1 cellular context compared by ENCODE assay signal in the genomic region with DNA sequence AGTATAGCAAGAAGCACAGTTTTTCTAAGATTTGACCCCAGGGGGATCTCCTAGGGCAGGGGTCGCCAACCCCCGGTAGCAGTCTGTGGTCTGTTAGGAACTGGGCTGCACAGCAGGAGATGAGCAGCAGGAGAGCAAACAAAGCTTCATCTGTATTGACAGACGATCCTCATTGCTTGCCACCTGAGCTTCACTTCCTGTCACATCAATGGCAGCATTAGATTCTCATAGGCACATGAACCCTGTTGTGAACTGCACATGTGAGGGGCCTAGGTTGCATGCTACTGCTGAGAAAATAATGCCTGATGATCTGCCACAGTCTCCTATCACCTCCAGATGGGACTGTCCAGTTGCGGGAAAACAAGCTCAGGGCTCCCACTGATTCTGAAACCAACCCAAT.
TF ChIP-seq lines count a peak whose summit lies in the region.

No MANE protein-coding gene starts in this region.

TF ChIP-seq in HepG2, 621 proteins besides CTCF, POLR2A, EP300 and RAD21 (continued from another document and continues in another):
- TF ChIP-seq IRF2 (CRISPR knock-in tag; IDR thresholded peaks at IDR 0.05) (peak; percentile 71), ZFY (CRISPR knock-in tag; IDR thresholded peaks at IDR 0.05) (0 out of 2 replicates have a peak, but pooled peaks have one; percentile 39), KLF13 (CRISPR knock-in tag; IDR thresholded peaks at IDR 0.05) (no peak), ZNF879 (CRISPR knock-in tag; IDR thresholded peaks at IDR 0.05) (no peak), GABPA (IDR thresholded peaks at IDR 0.05; ENCODE audit: low read depth, low read length) (no peak), GABPA (CRISPR knock-in tag; IDR thresholded peaks at IDR 0.05; ENCODE audit: low read depth) (peak; percentile 82), MTF2 (CRISPR knock-in tag; IDR thresholded peaks at IDR 0.05; ENCODE audit: borderline replicate concordance) (no peak), ZNF777 (CRISPR knock-in tag; IDR thresholded peaks at IDR 0.05) (no peak), ZSCAN12 (CRISPR knock-in tag; IDR thresholded peaks at IDR 0.05) (no peak), TBX3 (IDR thresholded peaks at IDR 0.05; ENCODE audit: borderline replicate concordance) (no peak), CREB1 (IDR thresholded peaks at IDR 0.05) (no peak), CREB1 (CRISPR knock-in tag; IDR thresholded peaks at IDR 0.05) (no peak), PPARG (CRISPR knock-in tag; conservative IDR thresholded peaks at IDR 0.05) (peak; percentile 55; the same call in 1 of the 2 replicates), NONO (IDR thresholded peaks at IDR 0.05) (no peak), NONO (CRISPR knock-in tag; conservative IDR thresholded peaks at IDR 0.05) (0 out of 2 replicates have a peak, but pooled peaks have one; percentile 37), SP140L (CRISPR knock-in tag; IDR thresholded peaks at IDR 0.05; ENCODE audit: borderline replicate concordance) (no peak), DRAP1 (CRISPR knock-in tag; IDR thresholded peaks at IDR 0.05) (peak; percentile 39; the same call in 1 of the 2 replicates), CENPBD1 (CRISPR knock-in tag; IDR thresholded peaks at IDR 0.05; ENCODE audit: borderline replicate concordance, low read depth) (no peak), THAP11 (CRISPR knock-in tag; IDR thresholded peaks at IDR 0.05) (peak; percentile 52; the same call in 1 of the 2 replicates), PLRG1 (conservative IDR thresholded peaks at IDR 0.05) (no peak), ZFP90 (CRISPR knock-in tag; IDR thresholded peaks at IDR 0.05; ENCODE audit: borderline replicate concordance) (no peak), HDAC6 (IDR thresholded peaks at IDR 0.05; ENCODE audit: low read depth, low read length) (no peak), TSC22D2 (CRISPR knock-in tag; IDR thresholded peaks at IDR 0.05; ENCODE audit: borderline replicate concordance) (no peak), DMAP1 (CRISPR knock-in tag; IDR thresholded peaks at IDR 0.05) (no peak), ZIK1 (CRISPR knock-in tag; IDR thresholded peaks at IDR 0.05; ENCODE audit: borderline replicate concordance, low read depth) (no peak), MAX (IDR thresholded peaks at IDR 0.05) (peak; percentile 95), SMARCC2 (IDR thresholded peaks at IDR 0.05) (no peak), RBM22 (optimal IDR thresholded peaks at IDR 0.05; ENCODE audit: low read length) (no peak), U2AF2 (IDR thresholded peaks at IDR 0.05; ENCODE audit: low read depth, low read length) (no peak), TAF1 (CRISPR knock-in tag; IDR thresholded peaks at IDR 0.05) (no peak), CCAR2 (optimal IDR thresholded peaks at IDR 0.05; ENCODE audit: low read depth, low read length) (no peak), ZNF7 (CRISPR knock-in tag; IDR thresholded peaks at IDR 0.05) (no peak; the same call in 1 of the 2 replicates), ZNF678 (CRISPR knock-in tag; IDR thresholded peaks at IDR 0.05) (no peak), SPEN (CRISPR knock-in tag; IDR thresholded peaks at IDR 0.05; ENCODE audit: low read depth) (peak; percentile 57; the same call in 1 of the 2 replicates)
- TF ChIP-seq, protein P1, sequence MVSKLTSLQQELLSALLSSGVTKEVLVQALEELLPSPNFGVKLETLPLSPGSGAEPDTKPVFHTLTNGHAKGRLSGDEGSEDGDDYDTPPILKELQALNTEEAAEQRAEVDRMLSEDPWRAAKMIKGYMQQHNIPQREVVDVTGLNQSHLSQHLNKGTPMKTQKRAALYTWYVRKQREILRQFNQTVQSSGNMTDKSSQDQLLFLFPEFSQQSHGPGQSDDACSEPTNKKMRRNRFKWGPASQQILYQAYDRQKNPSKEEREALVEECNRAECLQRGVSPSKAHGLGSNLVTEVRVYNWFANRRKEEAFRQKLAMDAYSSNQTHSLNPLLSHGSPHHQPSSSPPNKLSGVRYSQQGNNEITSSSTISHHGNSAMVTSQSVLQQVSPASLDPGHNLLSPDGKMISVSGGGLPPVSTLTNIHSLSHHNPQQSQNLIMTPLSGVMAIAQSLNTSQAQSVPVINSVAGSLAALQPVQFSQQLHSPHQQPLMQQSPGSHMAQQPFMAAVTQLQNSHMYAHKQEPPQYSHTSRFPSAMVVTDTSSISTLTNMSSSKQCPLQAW (CRISPR knock-in tag; IDR thresholded peaks at IDR 0.05): no peak; the same call in 1 of the 2 replicates
- TF ChIP-seq, protein P2, sequence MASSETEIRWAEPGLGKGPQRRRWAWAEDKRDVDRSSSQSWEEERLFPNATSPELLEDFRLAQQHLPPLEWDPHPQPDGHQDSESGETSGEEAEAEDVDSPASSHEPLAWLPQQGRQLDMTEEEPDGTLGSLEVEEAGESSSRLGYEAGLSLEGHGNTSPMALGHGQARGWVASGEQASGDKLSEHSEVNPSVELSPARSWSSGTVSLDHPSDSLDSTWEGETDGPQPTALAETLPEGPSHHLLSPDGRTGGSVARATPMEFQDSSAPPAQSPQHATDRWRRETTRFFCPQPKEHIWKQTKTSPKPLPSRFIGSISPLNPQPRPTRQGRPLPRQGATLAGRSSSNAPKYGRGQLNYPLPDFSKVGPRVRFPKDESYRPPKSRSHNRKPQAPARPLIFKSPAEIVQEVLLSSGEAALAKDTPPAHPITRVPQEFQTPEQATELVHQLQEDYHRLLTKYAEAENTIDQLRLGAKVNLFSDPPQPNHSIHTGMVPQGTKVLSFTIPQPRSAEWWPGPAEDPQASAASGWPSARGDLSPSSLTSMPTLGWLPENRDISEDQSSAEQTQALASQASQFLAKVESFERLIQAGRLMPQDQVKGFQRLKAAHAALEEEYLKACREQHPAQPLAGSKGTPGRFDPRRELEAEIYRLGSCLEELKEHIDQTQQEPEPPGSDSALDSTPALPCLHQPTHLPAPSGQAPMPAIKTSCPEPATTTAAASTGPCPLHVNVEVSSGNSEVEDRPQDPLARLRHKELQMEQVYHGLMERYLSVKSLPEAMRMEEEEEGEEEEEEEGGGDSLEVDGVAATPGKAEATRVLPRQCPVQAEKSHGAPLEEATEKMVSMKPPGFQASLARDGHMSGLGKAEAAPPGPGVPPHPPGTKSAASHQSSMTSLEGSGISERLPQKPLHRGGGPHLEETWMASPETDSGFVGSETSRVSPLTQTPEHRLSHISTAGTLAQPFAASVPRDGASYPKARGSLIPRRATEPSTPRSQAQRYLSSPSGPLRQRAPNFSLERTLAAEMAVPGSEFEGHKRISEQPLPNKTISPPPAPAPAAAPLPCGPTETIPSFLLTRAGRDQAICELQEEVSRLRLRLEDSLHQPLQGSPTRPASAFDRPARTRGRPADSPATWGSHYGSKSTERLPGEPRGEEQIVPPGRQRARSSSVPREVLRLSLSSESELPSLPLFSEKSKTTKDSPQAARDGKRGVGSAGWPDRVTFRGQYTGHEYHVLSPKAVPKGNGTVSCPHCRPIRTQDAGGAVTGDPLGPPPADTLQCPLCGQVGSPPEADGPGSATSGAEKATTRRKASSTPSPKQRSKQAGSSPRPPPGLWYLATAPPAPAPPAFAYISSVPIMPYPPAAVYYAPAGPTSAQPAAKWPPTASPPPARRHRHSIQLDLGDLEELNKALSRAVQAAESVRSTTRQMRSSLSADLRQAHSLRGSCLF (CRISPR knock-in tag; IDR thresholded peaks at IDR 0.05; ENCODE audit: borderline replicate concordance): no peak
- TF ChIP-seq, protein P3, sequence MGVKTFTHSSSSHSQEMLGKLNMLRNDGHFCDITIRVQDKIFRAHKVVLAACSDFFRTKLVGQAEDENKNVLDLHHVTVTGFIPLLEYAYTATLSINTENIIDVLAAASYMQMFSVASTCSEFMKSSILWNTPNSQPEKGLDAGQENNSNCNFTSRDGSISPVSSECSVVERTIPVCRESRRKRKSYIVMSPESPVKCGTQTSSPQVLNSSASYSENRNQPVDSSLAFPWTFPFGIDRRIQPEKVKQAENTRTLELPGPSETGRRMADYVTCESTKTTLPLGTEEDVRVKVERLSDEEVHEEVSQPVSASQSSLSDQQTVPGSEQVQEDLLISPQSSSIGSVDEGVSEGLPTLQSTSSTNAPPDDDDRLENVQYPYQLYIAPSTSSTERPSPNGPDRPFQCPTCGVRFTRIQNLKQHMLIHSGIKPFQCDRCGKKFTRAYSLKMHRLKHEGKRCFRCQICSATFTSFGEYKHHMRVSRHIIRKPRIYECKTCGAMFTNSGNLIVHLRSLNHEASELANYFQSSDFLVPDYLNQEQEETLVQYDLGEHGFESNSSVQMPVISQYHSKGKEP (CRISPR knock-in tag; IDR thresholded peaks at IDR 0.05): no peak
- TF ChIP-seq, protein P4, sequence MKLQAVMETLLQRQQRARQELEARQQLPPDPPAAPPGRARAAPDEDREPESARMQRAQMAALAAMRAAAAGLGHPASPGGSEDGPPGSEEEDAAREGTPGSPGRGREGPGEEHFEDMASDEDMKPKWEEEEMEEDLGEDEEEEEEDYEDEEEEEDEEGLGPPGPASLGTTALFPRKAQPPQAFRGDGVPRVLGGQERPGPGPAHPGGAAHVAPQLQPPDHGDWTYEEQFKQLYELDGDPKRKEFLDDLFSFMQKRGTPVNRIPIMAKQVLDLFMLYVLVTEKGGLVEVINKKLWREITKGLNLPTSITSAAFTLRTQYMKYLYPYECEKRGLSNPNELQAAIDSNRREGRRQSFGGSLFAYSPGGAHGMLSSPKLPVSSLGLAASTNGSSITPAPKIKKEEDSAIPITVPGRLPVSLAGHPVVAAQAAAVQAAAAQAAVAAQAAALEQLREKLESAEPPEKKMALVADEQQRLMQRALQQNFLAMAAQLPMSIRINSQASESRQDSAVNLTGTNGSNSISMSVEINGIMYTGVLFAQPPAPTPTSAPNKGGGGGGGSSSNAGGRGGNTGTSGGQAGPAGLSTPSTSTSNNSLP (IDR thresholded peaks at IDR 0.05; ENCODE audit: low read depth, low read length): 0 out of 2 replicates have a peak, but pooled peaks have one; percentile 42
- TF ChIP-seq, protein P5, sequence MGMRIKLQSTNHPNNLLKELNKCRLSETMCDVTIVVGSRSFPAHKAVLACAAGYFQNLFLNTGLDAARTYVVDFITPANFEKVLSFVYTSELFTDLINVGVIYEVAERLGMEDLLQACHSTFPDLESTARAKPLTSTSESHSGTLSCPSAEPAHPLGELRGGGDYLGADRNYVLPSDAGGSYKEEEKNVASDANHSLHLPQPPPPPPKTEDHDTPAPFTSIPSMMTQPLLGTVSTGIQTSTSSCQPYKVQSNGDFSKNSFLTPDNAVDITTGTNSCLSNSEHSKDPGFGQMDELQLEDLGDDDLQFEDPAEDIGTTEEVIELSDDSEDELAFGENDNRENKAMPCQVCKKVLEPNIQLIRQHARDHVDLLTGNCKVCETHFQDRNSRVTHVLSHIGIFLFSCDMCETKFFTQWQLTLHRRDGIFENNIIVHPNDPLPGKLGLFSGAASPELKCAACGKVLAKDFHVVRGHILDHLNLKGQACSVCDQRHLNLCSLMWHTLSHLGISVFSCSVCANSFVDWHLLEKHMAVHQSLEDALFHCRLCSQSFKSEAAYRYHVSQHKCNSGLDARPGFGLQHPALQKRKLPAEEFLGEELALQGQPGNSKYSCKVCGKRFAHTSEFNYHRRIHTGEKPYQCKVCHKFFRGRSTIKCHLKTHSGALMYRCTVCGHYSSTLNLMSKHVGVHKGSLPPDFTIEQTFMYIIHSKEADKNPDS (CRISPR knock-in tag; IDR thresholded peaks at IDR 0.05): no peak
- TF ChIP-seq, protein P6, sequence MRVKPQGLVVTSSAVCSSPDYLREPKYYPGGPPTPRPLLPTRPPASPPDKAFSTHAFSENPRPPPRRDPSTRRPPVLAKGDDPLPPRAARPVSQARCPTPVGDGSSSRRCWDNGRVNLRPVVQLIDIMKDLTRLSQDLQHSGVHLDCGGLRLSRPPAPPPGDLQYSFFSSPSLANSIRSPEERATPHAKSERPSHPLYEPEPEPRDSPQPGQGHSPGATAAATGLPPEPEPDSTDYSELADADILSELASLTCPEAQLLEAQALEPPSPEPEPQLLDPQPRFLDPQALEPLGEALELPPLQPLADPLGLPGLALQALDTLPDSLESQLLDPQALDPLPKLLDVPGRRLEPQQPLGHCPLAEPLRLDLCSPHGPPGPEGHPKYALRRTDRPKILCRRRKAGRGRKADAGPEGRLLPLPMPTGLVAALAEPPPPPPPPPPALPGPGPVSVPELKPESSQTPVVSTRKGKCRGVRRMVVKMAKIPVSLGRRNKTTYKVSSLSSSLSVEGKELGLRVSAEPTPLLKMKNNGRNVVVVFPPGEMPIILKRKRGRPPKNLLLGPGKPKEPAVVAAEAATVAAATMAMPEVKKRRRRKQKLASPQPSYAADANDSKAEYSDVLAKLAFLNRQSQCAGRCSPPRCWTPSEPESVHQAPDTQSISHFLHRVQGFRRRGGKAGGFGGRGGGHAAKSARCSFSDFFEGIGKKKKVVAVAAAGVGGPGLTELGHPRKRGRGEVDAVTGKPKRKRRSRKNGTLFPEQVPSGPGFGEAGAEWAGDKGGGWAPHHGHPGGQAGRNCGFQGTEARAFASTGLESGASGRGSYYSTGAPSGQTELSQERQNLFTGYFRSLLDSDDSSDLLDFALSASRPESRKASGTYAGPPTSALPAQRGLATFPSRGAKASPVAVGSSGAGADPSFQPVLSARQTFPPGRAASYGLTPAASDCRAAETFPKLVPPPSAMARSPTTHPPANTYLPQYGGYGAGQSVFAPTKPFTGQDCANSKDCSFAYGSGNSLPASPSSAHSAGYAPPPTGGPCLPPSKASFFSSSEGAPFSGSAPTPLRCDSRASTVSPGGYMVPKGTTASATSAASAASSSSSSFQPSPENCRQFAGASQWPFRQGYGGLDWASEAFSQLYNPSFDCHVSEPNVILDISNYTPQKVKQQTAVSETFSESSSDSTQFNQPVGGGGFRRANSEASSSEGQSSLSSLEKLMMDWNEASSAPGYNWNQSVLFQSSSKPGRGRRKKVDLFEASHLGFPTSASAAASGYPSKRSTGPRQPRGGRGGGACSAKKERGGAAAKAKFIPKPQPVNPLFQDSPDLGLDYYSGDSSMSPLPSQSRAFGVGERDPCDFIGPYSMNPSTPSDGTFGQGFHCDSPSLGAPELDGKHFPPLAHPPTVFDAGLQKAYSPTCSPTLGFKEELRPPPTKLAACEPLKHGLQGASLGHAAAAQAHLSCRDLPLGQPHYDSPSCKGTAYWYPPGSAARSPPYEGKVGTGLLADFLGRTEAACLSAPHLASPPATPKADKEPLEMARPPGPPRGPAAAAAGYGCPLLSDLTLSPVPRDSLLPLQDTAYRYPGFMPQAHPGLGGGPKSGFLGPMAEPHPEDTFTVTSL (CRISPR knock-in tag; IDR thresholded peaks at IDR 0.05; ENCODE audit: borderline replicate concordance): peak; percentile 94
